Comparison of ENCODE assay signal across 8 cellular contexts in genomic region chr1:145287556-145287953, GRCh38. TPM values are rescaled to one million over a fixed set of nuclear protein-coding genes. Genes with fewer than 3 reads are reported as not detected.
DNase-seq lines count a peak whose midpoint lies in the region; ATAC-seq and TF ChIP-seq lines count a peak whose summit lies in the region.
"Not testable (repeated sequence)": the region's sequence is repeated elsewhere in the genome, so short reads cannot be mapped to it uniquely, and the experiment has no call there.

No MANE protein-coding gene starts in this region.

- WGBS in trophoblast cell (ENCODE audit: extremely low coverage, insufficient coverage, insufficient read length) = no CpG with 5 or more reads among the region's 24 CpGs

- H3K4me1 Mint-ChIP-seq in CD4-positive, alpha-beta T cell (ENCODE audit: low read depth) = peaks cover 12% of the 10 kb centered on the region

- TF ChIP-seq CTCF in CD4-positive, alpha-beta T cell (IDR thresholded peaks at IDR 0.05) = not testable (repeated sequence)

- H3K79me2 ChIP-seq in trophoblast cell (ENCODE audit: control insufficient read depth, insufficient read depth, low read length, poor library complexity) = not testable (repeated sequence)

- H4K12ac ChIP-seq in trophoblast cell (ENCODE audit: low read depth, low read length) = not testable (repeated sequence)

- H3K36me3 ChIP-seq in HUES6 (ENCODE audit: control insufficient read depth, insufficient read depth, low read length); effector memory CD4-positive, alpha-beta T cell (ENCODE audit: control insufficient read depth, insufficient read depth, low read length); trophoblast cell (ENCODE audit: control insufficient read depth in 1 of 2, insufficient read depth in 2 of 2, low read length in 2 of 2): not testable (repeated sequence)

- POLR2A ChIA-PET in CD4-positive, alpha-beta T cell (lab: Charles Lee) = not testable (repeated sequence)

- H3K79me1 ChIP-seq in trophoblast cell (ENCODE audit: low read length) = not testable (repeated sequence)

- H3K23ac ChIP-seq in trophoblast cell (ENCODE audit: low read length) = not testable (repeated sequence)

- not testable (repeated sequence) for H3K4me1 ChIP-seq in HUES6 (ENCODE audit: control insufficient read depth, insufficient read depth, low read length); effector memory CD4-positive, alpha-beta T cell (ENCODE audit: control insufficient read depth, insufficient read depth, low read length, poor library complexity, severe bottlenecking); trophoblast cell (ENCODE audit: control insufficient read depth in 1 of 2, insufficient read depth in 2 of 2, low read length in 2 of 2)

- H3K4me3 ChIP-seq in HUES6 (ENCODE audit: low read depth, low read length) (peak overlapping the region; percentile 60), trophoblast cell (ENCODE audit: low read depth, low read length) (peak overlapping the region; percentile 56)
- peak overlapping the region; percentile 42 for H3K4me3 ChIP-seq in effector memory CD4-positive, alpha-beta T cell (ENCODE audit: insufficient read depth, low read depth, low read length, poor library complexity, severe bottlenecking)

- peak; percentile 61 to 85 (median 68) for DNase-seq in CD4-positive, alpha-beta T cell
- DNase-seq in T-helper 1 cell (peak; percentile 38 to 74 (median 55)), iris pigment epithelial cell (ENCODE audit: low read depth) (peak; percentile 64), trophoblast cell (peak; percentile 33 to 57)
- DNase-seq in activated effector memory CD4-positive, alpha-beta T cell treated with Interleukin-2 at 50 U/mL for 16 hours = peak; percentile 54
- DNase-seq in effector memory CD4-positive, alpha-beta T cell = peak; percentile 54 to 60 (median 56)
- DNase-seq in stimulated activated CD8-positive, alpha-beta memory T cell treated with anti-CD3 and anti-CD28 coated beads, Interleukin-7, amount 100 ng/mL, for 4 hours (ENCODE audit: low read depth in 2 of 2) = peak; percentile 37 to 46

- H2AK5ac ChIP-seq in trophoblast cell (ENCODE audit: low read length) = not testable (repeated sequence)

- H3K27ac ChIP-seq in CD4-positive, alpha-beta T cell (ENCODE audit: low read depth, low read length); HUES6 (ENCODE audit: low read depth, low read length); trophoblast cell (ENCODE audit: low read depth, low read length): not testable (repeated sequence)
- peak overlapping the region; percentile 55 for H3K27ac ChIP-seq in effector memory CD4-positive, alpha-beta T cell (ENCODE audit: insufficient read depth, low read length, poor library complexity, severe bottlenecking)

- H3K27ac Mint-ChIP-seq in CD4-positive, alpha-beta T cell = peak overlapping the region; percentile 94

- H4K8ac ChIP-seq in trophoblast cell (ENCODE audit: low read depth, low read length) = not testable (repeated sequence)

- H3K14ac ChIP-seq in trophoblast cell (ENCODE audit: low read length) = not testable (repeated sequence)

- H2BK5ac ChIP-seq in trophoblast cell (ENCODE audit: low read depth, low read length, poor library complexity) = not testable (repeated sequence)

- intact Hi-C loops in CD4-positive, alpha-beta T cell (cut with DNase I, micrococcal nuclease) = not testable (repeated sequence)

- H3K4me2 ChIP-seq in trophoblast cell (ENCODE audit: low read length) = peak overlapping the region; percentile 54

- H3K27me3 ChIP-seq in CD4-positive, alpha-beta T cell (ENCODE audit: control insufficient read depth, insufficient read depth, low read length); HUES6 (ENCODE audit: control insufficient read depth, insufficient read depth, low read length); effector memory CD4-positive, alpha-beta T cell (replicated peaks; ENCODE audit: control insufficient read depth, insufficient read depth, low read length, poor library complexity, severe bottlenecking); trophoblast cell (ENCODE audit: insufficient read depth, low read length): not testable (repeated sequence)

- peaks cover 10% of the 10 kb centered on the region for H3K36me3 Mint-ChIP-seq in CD4-positive, alpha-beta T cell (ENCODE audit: low read depth)

- not testable (repeated sequence) for H3K9ac ChIP-seq in HUES6 (ENCODE audit: low read length); trophoblast cell (ENCODE audit: low read length)

- ATAC-seq in CD4-positive, alpha-beta T cell (ENCODE audit: poor library complexity) = not testable (repeated sequence)

- H3K18ac ChIP-seq in trophoblast cell (ENCODE audit: low read length) = not testable (repeated sequence)

- CTCF ChIA-PET in CD4-positive, alpha-beta T cell (lab: Charles Lee) = not testable (repeated sequence)

- H2AFZ ChIP-seq in trophoblast cell (ENCODE audit: insufficient read depth, low read length, poor library complexity) = not testable (repeated sequence)

- not testable (repeated sequence) for H3K9me3 Mint-ChIP-seq in CD4-positive, alpha-beta T cell

- H3K27me3 Mint-ChIP-seq in CD4-positive, alpha-beta T cell = not testable (repeated sequence)

- not testable (repeated sequence) for H2BK12ac ChIP-seq in trophoblast cell (ENCODE audit: low read length)

- H4K91ac ChIP-seq in trophoblast cell (ENCODE audit: low read depth, low read length) = not testable (repeated sequence)

- H2BK120ac ChIP-seq in trophoblast cell (ENCODE audit: insufficient read depth, low read length, poor library complexity) = not testable (repeated sequence)

- H3K9me3 ChIP-seq in CD4-positive, alpha-beta T cell (ENCODE audit: control insufficient read depth, low read length); HUES6 (ENCODE audit: control insufficient read depth, insufficient read depth, low read depth, low read length); effector memory CD4-positive, alpha-beta T cell (ENCODE audit: control insufficient read depth, low read length); trophoblast cell (ENCODE audit: insufficient read depth, low read depth, low read length): not testable (repeated sequence)

- H3K4ac ChIP-seq in trophoblast cell (ENCODE audit: low read depth, low read length) = not testable (repeated sequence)

- peak overlapping the region; percentile 90 for H3K4me3 Mint-ChIP-seq in CD4-positive, alpha-beta T cell

RNA-seq across cellular contexts. Expression of gene PPIAL4D, which starts 45.6 kb away (rescaled TPM):
- not detected for total RNA-seq in CD4-positive, alpha-beta T cell
- polyA plus RNA-seq in trophoblast cell (2013) = not detected in 2 replicates
